In the genomic region with DNA sequence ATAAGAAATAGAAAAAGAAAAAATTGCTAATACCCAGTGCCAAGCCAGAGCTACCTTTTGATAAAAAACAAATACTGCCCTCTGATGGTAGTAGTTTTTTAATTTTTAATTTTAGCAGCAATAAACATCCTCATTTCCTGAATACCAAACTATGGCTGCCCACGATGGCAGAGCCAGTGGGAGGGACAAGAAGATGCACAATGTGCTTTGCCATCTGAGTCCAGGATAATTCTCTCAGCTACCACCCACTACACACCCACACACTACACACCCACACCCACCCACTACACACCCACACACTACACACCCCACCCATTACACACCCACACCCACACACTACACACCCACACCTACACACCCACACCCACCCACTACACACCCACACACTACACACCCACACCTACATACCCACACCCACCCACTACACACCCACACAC, we compare ENCODE assay signal across 8 cellular contexts. TPM values are rescaled to one million over a fixed set of nuclear protein-coding genes. Genes with fewer than 3 reads are reported as not detected.
DNase-seq lines count a peak whose midpoint lies in the region; ATAC-seq, FAIRE-seq and TF ChIP-seq lines count a peak whose summit lies in the region.

No MANE protein-coding gene starts in this region.

- BruUV-seq in K562 (replicated peaks; lab: Mats Ljungman, UMichigan), result no TSS peak

- TF ChIP-seq POLR2A in breast epithelium (IDR thresholded peaks at IDR 0.05), result no peak
- TF ChIP-seq POLR2A in K562 (conservative IDR thresholded peaks at IDR 0.05), result no peak
- no peak for TF ChIP-seq POLR2A in suprapubic skin (IDR thresholded peaks at IDR 0.05)

- no peak overlapping the region for H3K4me2 ChIP-seq in K562 (ENCODE audit: insufficient read depth, low read length)

- H3K9ac ChIP-seq in K562 (ENCODE audit: insufficient read depth in 1 of 2, low read depth in 2 of 2, low read length in 2 of 2), result no peak overlapping the region

- H3K36me3 ChIP-seq in breast epithelium (no peaks in the 10 kb centered on the region), K562 (ENCODE audit: control insufficient read depth, insufficient read depth, low read length) (no peaks in the 10 kb centered on the region), suprapubic skin (no peaks in the 10 kb centered on the region)

- CTCF ChIA-PET in K562 (lab: Yijun Ruan, JAX; ENCODE audit: low intra/inter-chr PET ratio), result no interaction called here

- DNase-seq in T47D (ENCODE audit: low read depth in 1 of 2, low spot score in 1 of 2) (peak; percentile 59 to 78), breast epithelium (ENCODE audit: low spot score in 2 of 2) (no peak), NOMO-1 (lab: John Stamatoyannopoulos, UW; ENCODE audit: unreplicated experiment in 2 of 2) (peak; percentile 47 to 76), K562 (ENCODE audit: extremely low read depth in 1 of 4, low spot score in 3 of 4) (no peak), suprapubic skin (ENCODE audit: low spot score in 2 of 2) (no peak)
- DNase-seq in stimulated activated CD8-positive, alpha-beta memory T cell treated with anti-CD3 and anti-CD28 coated beads, Interleukin-4, amount 100 ng/mL, for 48 hours, result peak; percentile 29

- POLR2A ChIA-PET in K562 (lab: Yijun Ruan, JAX), result interaction anchor here (0.7 kb wide), 2 partner anchors 17 to 95 kb away, joined by 4 read pairs; a partner anchor contains a TSS

- intact Hi-C loops in breast epithelium (cut with DNase I; ENCODE audit: low total_unique reads) (no loop called here), K562 (cut with micrococcal nuclease) (no loop called here)

- FAIRE-seq in K562 (lab: Jason Lieb, UNC), result no peak

- H2AFZ ChIP-seq in K562 (ENCODE audit: low read depth, low read length), result no peak overlapping the region

- no peak for TF ChIP-seq RAD21 in K562 (CRISPR knock-in tag; conservative IDR thresholded peaks at IDR 0.05 in 1 of 2, IDR thresholded peaks at IDR 0.05 in 1 of 2)

- ATAC-seq in K562, result no peak
- no peak for ATAC-seq in GM21515 (IDR thresholded peaks at IDR 0.05; ENCODE audit: unreplicated experiment)
- no peak for ATAC-seq in GM18502 (IDR thresholded peaks at IDR 0.05; ENCODE audit: poor library complexity, unreplicated experiment)

- in situ Hi-C loops in T47D (cut with HindIII; ENCODE audit: low pct_unique_long_range_greater_than_20kb, low sequenced_read_pairs), result no loop called here
- in situ Hi-C loops in K562 (cut with MboI), result no loop called here

- no peaks in the 10 kb centered on the region for H3K9me1 ChIP-seq in K562 (ENCODE audit: control insufficient read depth, insufficient read depth, low read length)

- H3K27ac ChIP-seq in breast epithelium (no peak overlapping the region), K562 (ENCODE audit: extremely low read depth, low read depth, low read length) (no peak overlapping the region), suprapubic skin (no peak overlapping the region)

- H3K4me3 ChIP-seq in breast epithelium (no peak overlapping the region), K562 (no peak overlapping the region), suprapubic skin (no peak overlapping the region)

- H3K79me2 ChIP-seq in K562 (ENCODE audit: control insufficient read depth, insufficient read depth, low read length), result no peaks in the 10 kb centered on the region

- H3K27me3 ChIP-seq in breast epithelium (no peaks in the 10 kb centered on the region), K562 (ENCODE audit: control insufficient read depth in 2 of 2, insufficient read depth in 2 of 2, low read length in 2 of 2) (no peaks in the 10 kb centered on the region), suprapubic skin (no peaks in the 10 kb centered on the region)

- H3K9me3 ChIP-seq in breast epithelium (no peaks in the 10 kb centered on the region), K562 (replicated peaks; ENCODE audit: control insufficient read depth, insufficient read depth, low read depth, low read length) (0 out of 2 replicates have a peak, but pooled peaks cover 2% of the 10 kb centered on the region), suprapubic skin (no peaks in the 10 kb centered on the region)

- no peak for TF ChIP-seq CTCF in breast epithelium (IDR thresholded peaks at IDR 0.05)
- peak in 1 of 3 experiments; percentile 26; a peak in 1 of 6 replicates for TF ChIP-seq CTCF in K562 (IDR thresholded peaks at IDR 0.05 in 2 of 3, conservative IDR thresholded peaks at IDR 0.05 in 1 of 3; ENCODE audit: insufficient read depth in 2 of 3, low read depth in 1 of 3, low read length in 3 of 3)
- TF ChIP-seq CTCF in suprapubic skin (IDR thresholded peaks at IDR 0.05), result no peak

- WGBS in K562 (ENCODE audit: insufficient coverage, low coverage, missing lambda C conversion rate), result 5% methylated on average over 1 of the region's 1 CpG
- 5% methylated on average over 1 of the region's 1 CpG for WGBS in suprapubic skin

- no peaks in the 10 kb centered on the region for H4K20me1 ChIP-seq in K562 (replicated peaks; ENCODE audit: control insufficient read depth, insufficient read depth, low read length)

- H3K4me1 ChIP-seq in breast epithelium, result no peaks in the 10 kb centered on the region
- H3K4me1 ChIP-seq in K562 (replicated peaks in 1 of 2; ENCODE audit: control insufficient read depth in 2 of 2, insufficient read depth in 2 of 2, low read length in 2 of 2), result peaks cover 3 to 9% of the 10 kb centered on the region in 2 experiments; a peak in 3 of 5 replicates
- H3K4me1 ChIP-seq in suprapubic skin, result peaks cover 6% of the 10 kb centered on the region

- TF ChIP-seq EP300 in K562 (IDR thresholded peaks at IDR 0.05; ENCODE audit: low read length) (no peak), suprapubic skin (IDR thresholded peaks at IDR 0.05) (no peak)

RNA-seq across cellular contexts. Expression of a gene that starts 17.8 kb away (rescaled TPM):
- total RNA-seq in breast epithelium, result 1 to 10 TPM; 2.1 to 2.6 (median 2.5) TPM
- total RNA-seq in K562 (2011; cell fraction: chromatin; rRNA removed; ENCODE audit: low replicate concordance), result 0.25 and 0.97 TPM in 2 replicates
- total RNA-seq in K562 (2011; cell fraction: nucleolus; rRNA removed), result 0.50 and 0.53 TPM in 2 replicates
- 0.51 and 1.8 TPM in 2 replicates for total RNA-seq in K562 (2011; cell fraction: nucleoplasm; rRNA removed)
- 2.5 and 3.1 TPM in 2 replicates for total RNA-seq in K562 (2014; rRNA removed)
- 4.1 and 4.3 TPM in 2 replicates for total RNA-seq in K562 (2014; rRNA removed; fragmentation: Illumina TruSeq; extraction: Trizol)
- 4.5 TPM in 2 replicates for total RNA-seq in K562 (2015; rRNA removed; fragmentation: Illumina TruSeq; extraction: Trizol)
- total RNA-seq in K562 (2021), result 2.3 and 2.5 TPM in 2 replicates
- polyA plus RNA-seq in K562 (2011; rRNA removed), result 2.7 and 4.2 TPM in 2 replicates
- polyA plus RNA-seq in K562 (2011; cell fraction: cytosol; rRNA removed), result 1.1 and 1.5 TPM in 2 replicates
- 0.35 and 0.36 TPM in 2 replicates for polyA plus RNA-seq in K562 (2011; cell fraction: nucleus; rRNA removed)
- polyA plus RNA-seq in K562 (2012), result 3.2 and 3.6 TPM in 2 replicates
- 3.7 and 3.8 TPM in 2 replicates for polyA plus RNA-seq in K562 (2014; fragmentation: Illumina TruSeq; extraction: Trizol)
- polyA plus RNA-seq in K562 (2014; fragmentation: Nextera tagmentation; extraction: Ambion mirVana), result 1 to 10 TPM; 3.4 to 4.2 TPM
- polyA plus RNA-seq in K562 (2014; rRNA removed), result 3.1 and 3.5 TPM in 2 replicates
- polyA minus RNA-seq in K562 (2011; rRNA and poly(A)+ RNA removed), result 1.9 and 2.1 TPM in 2 replicates
- 1.6 TPM in 1 of 2 replicates, not detected in the other for polyA minus RNA-seq in K562 (2011; cell fraction: cytosol; rRNA and poly(A)+ RNA removed)
- polyA minus RNA-seq in K562 (2011; cell fraction: nucleus; rRNA and poly(A)+ RNA removed), result 0.40 and 0.44 TPM in 2 replicates
- under 1 TPM; 0.26 to 0.68 (median 0.49) TPM for total RNA-seq in suprapubic skin

RNA-seq across cellular contexts. Expression of a gene that starts 18.0 kb away (rescaled TPM):
- total RNA-seq in breast epithelium (10 to 100 TPM; 22.5 to 34.4 (median 28.2) TPM), K562 (2014; rRNA removed) (23.8 and 25.8 TPM in 2 replicates), K562 (2014; rRNA removed; fragmentation: Illumina TruSeq; extraction: Trizol) (27.0 and 34.2 TPM in 2 replicates), K562 (2015; rRNA removed; fragmentation: Illumina TruSeq; extraction: Trizol) (23.8 and 25.2 TPM in 2 replicates), K562 (2021) (22.5 and 26.9 TPM in 2 replicates), suprapubic skin (10 to 100 TPM; 16.3 to 30.7 (median 24.4) TPM)
- total RNA-seq in K562 (2011; cell fraction: chromatin; rRNA removed; ENCODE audit: low replicate concordance), result 18.2 and 25.3 TPM in 2 replicates
- 11.8 and 13.8 TPM in 2 replicates for total RNA-seq in K562 (2011; cell fraction: nucleolus; rRNA removed)
- total RNA-seq in K562 (2011; cell fraction: nucleoplasm; rRNA removed), result 18.2 and 21.2 TPM in 2 replicates
- polyA plus RNA-seq in K562 (2011; rRNA removed) (25.4 and 36.3 TPM in 2 replicates), K562 (2014; fragmentation: Illumina TruSeq; extraction: Trizol) (25.9 and 28.4 TPM in 2 replicates), K562 (2014; fragmentation: Nextera tagmentation; extraction: Ambion mirVana) (1 to 10 TPM; 3.7 to 5.1 TPM), K562 (2014; rRNA removed) (25.9 and 30.8 TPM in 2 replicates)
- polyA plus RNA-seq in K562 (2011; cell fraction: cytosol; rRNA removed), result 9.4 and 18.2 TPM in 2 replicates
- polyA plus RNA-seq in K562 (2011; cell fraction: nucleus; rRNA removed), result 6.7 and 9.6 TPM in 2 replicates
- 17.7 and 22.1 TPM in 2 replicates for polyA plus RNA-seq in K562 (2012)
- 21.7 and 23.7 TPM in 2 replicates for polyA minus RNA-seq in K562 (2011; rRNA and poly(A)+ RNA removed)
- polyA minus RNA-seq in K562 (2011; cell fraction: cytosol; rRNA and poly(A)+ RNA removed), result 14.7 and 17.2 TPM in 2 replicates
- polyA minus RNA-seq in K562 (2011; cell fraction: nucleus; rRNA and poly(A)+ RNA removed), result 3.1 and 6.8 TPM in 2 replicates

RNA-seq across cellular contexts. Expression of a gene that starts 45.4 kb away (rescaled TPM):
- total RNA-seq in breast epithelium, result 10 to 100 TPM; 42.3 to 71.2 (median 50.5) TPM
- 19.6 and 55.8 TPM in 2 replicates for total RNA-seq in K562 (2011; cell fraction: chromatin; rRNA removed; ENCODE audit: low replicate concordance)
- 12.2 and 16.4 TPM in 2 replicates for total RNA-seq in K562 (2011; cell fraction: nucleolus; rRNA removed)
- total RNA-seq in K562 (2011; cell fraction: nucleoplasm; rRNA removed), result 19.9 and 25.7 TPM in 2 replicates
- 19.8 and 24.6 TPM in 2 replicates for total RNA-seq in K562 (2014; rRNA removed)
- total RNA-seq in K562 (2014; rRNA removed; fragmentation: Illumina TruSeq; extraction: Trizol), result 35.9 and 39.9 TPM in 2 replicates
- 35.7 and 35.8 TPM in 2 replicates for total RNA-seq in K562 (2015; rRNA removed; fragmentation: Illumina TruSeq; extraction: Trizol)
- total RNA-seq in K562 (2021), result 72.4 and 72.7 TPM in 2 replicates
- polyA plus RNA-seq in K562 (2011; rRNA removed), result 56.4 and 61.8 TPM in 2 replicates
- 23.9 and 40.1 TPM in 2 replicates for polyA plus RNA-seq in K562 (2011; cell fraction: cytosol; rRNA removed)
- 11.1 and 11.9 TPM in 2 replicates for polyA plus RNA-seq in K562 (2011; cell fraction: nucleus; rRNA removed)
- 35.3 and 75.5 TPM in 2 replicates for polyA plus RNA-seq in K562 (2012)
- 58.7 and 68.4 TPM in 2 replicates for polyA plus RNA-seq in K562 (2014; fragmentation: Illumina TruSeq; extraction: Trizol)
- 10 to 100 TPM; 13.2 to 18.6 TPM for polyA plus RNA-seq in K562 (2014; fragmentation: Nextera tagmentation; extraction: Ambion mirVana)
- polyA plus RNA-seq in K562 (2014; rRNA removed), result 26.6 and 26.7 TPM in 2 replicates
- 183 and 200 TPM in 2 replicates for polyA minus RNA-seq in K562 (2011; rRNA and poly(A)+ RNA removed)
- 88.9 and 95.5 TPM in 2 replicates for polyA minus RNA-seq in K562 (2011; cell fraction: cytosol; rRNA and poly(A)+ RNA removed)
- polyA minus RNA-seq in K562 (2011; cell fraction: nucleus; rRNA and poly(A)+ RNA removed), result 3.8 and 14.6 TPM in 2 replicates
- total RNA-seq in suprapubic skin, result 10 to 100 TPM; 29.6 to 42.8 (median 33.5) TPM

RNA-seq across cellular contexts. Expression of a gene that starts 54.7 kb away (rescaled TPM):
- 10 to 100 TPM in 1 of 3 donors, 1 to 10 TPM in 2; 3.2 to 13.9 (median 4.3) TPM for total RNA-seq in breast epithelium
- 7.2 and 22.0 TPM in 2 replicates for total RNA-seq in K562 (2011; cell fraction: chromatin; rRNA removed; ENCODE audit: low replicate concordance)
- total RNA-seq in K562 (2011; cell fraction: nucleolus; rRNA removed), result 15.8 and 20.0 TPM in 2 replicates
- total RNA-seq in K562 (2011; cell fraction: nucleoplasm; rRNA removed), result 8.9 and 10.3 TPM in 2 replicates
- total RNA-seq in K562 (2014; rRNA removed), result 4.6 and 6.9 TPM in 2 replicates
- 1.2 and 2.1 TPM in 2 replicates for total RNA-seq in K562 (2014; rRNA removed; fragmentation: Illumina TruSeq; extraction: Trizol)
- 3.7 and 3.8 TPM in 2 replicates for total RNA-seq in K562 (2015; rRNA removed; fragmentation: Illumina TruSeq; extraction: Trizol)
- total RNA-seq in K562 (2021), result 13.0 and 13.8 TPM in 2 replicates
- 2.2 and 7.1 TPM in 2 replicates for polyA plus RNA-seq in K562 (2011; rRNA removed)
- polyA plus RNA-seq in K562 (2011; cell fraction: cytosol; rRNA removed), result 2.7 and 5.0 TPM in 2 replicates
- 5.4 and 8.2 TPM in 2 replicates for polyA plus RNA-seq in K562 (2011; cell fraction: nucleus; rRNA removed)
- 16.4 and 25.4 TPM in 2 replicates for polyA plus RNA-seq in K562 (2012)
- polyA plus RNA-seq in K562 (2014; fragmentation: Illumina TruSeq; extraction: Trizol), result 5.4 and 8.9 TPM in 2 replicates
- polyA plus RNA-seq in K562 (2014; fragmentation: Nextera tagmentation; extraction: Ambion mirVana), result under 1 TPM; 0.34 to 0.35 TPM
- polyA plus RNA-seq in K562 (2014; rRNA removed), result 4.6 and 6.4 TPM in 2 replicates
- polyA minus RNA-seq in K562 (2011; rRNA and poly(A)+ RNA removed), result 3.0 and 3.7 TPM in 2 replicates
- 5.2 and 6.3 TPM in 2 replicates for polyA minus RNA-seq in K562 (2011; cell fraction: cytosol; rRNA and poly(A)+ RNA removed)
- polyA minus RNA-seq in K562 (2011; cell fraction: nucleus; rRNA and poly(A)+ RNA removed), result 2.1 and 4.6 TPM in 2 replicates
- total RNA-seq in suprapubic skin, result 1 to 10 TPM in 3 of 4 donors, under 1 TPM in 1; 0.95 to 4.5 (median 1.5) TPM

Comparison
In these comparisons a context has a peak if more than half of its experiments do, and no peak if none do; other contexts are left out.
1. DNase-seq: peak in T47D (2 of 2), NOMO-1 (2 of 2) and stimulated activated CD8-positive, alpha-beta memory T cell treated with anti-CD3 and anti-CD28 coated beads, Interleukin-4, amount 100 ng/mL, for 48 hours (single experiment); none in breast epithelium (0 of 2), K562 (0 of 4) and suprapubic skin (0 of 2).